In the genomic region with DNA sequence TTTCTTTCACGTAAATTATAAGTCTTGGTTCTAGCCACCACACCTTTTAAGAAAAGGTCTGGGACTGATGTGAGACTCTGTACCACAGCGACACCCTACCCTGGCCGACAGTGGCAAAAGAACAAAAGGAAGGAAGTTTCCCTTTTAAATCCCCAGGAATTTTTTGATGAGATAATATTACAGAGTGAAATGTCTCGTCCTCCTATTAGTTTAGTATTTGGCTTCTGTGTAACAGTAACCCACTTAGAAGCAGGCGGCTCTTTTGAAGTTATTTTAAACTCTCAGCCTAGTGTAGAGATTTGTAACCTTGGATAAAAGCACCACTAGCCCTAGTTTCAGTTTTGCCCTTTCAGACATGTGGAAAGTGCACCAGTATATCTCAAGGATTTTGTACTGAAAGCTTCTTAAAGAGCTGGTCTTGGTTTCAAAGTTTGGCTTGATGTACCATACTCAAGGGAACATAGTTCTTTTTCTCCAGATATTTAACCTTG, we compare ENCODE assay signal across 11 cellular contexts.
A peak's percentile ranks its signal among the peaks of the same experiment; 100 is the strongest.
DNase-seq lines count a peak whose midpoint lies in the region; ATAC-seq, FAIRE-seq and TF ChIP-seq lines count a peak whose summit lies in the region.
"Had no signal": no experiment of that assay in that cellular context is flagged by ENCODE, and none has a peak within 500 bp of the region (broad histone marks: within the 10 kb centered on the region; RNA-seq: fewer than 3 reads in every experiment).

No MANE protein-coding gene starts in this region.

- no peaks in the 10 kb centered on the region for H3K36me3 ChIP-seq in HEK293 (ENCODE audit: control insufficient read depth in 2 of 2, insufficient read depth in 1 of 2, low read length in 2 of 2)
- H3K36me3 ChIP-seq in breast epithelium: no peaks in the 10 kb centered on the region
- H3K36me3 ChIP-seq in keratinocyte (ENCODE audit: control insufficient read depth in 2 of 2, extremely low read depth in 1 of 2, insufficient read depth in 2 of 2, low read length in 2 of 2): no peaks in the 10 kb centered on the region
- no peaks in the 10 kb centered on the region for H3K36me3 ChIP-seq in skeletal muscle satellite cell (ENCODE audit: insufficient read depth, low read length)

- H3K4me3 ChIP-seq in HEK293 (ENCODE audit: low read depth, low read length): no peak overlapping the region
- peak overlapping the region; percentile 16 to 52 (median 34) for H3K4me3 ChIP-seq in breast epithelium
- peak overlapping the region in 2 of 3 experiments; percentile 24 to 40 for H3K4me3 ChIP-seq in keratinocyte (ENCODE audit: control insufficient read depth in 2 of 3, extremely low read depth in 1 of 3, insufficient read depth in 2 of 3, low read depth in 1 of 3, low read length in 3 of 3)
- peak overlapping the region; percentile 58 for H3K4me3 ChIP-seq in skeletal muscle satellite cell (ENCODE audit: low read length)

- H3K4me2 ChIP-seq in keratinocyte (ENCODE audit: control insufficient read depth, extremely low read depth, insufficient read depth, low read depth, low read length) (peak overlapping the region; percentile 73), skeletal muscle satellite cell (ENCODE audit: low read length) (peak overlapping the region; percentile 82)

- H3K9me3 Mint-ChIP-seq in activated T-helper 17 cell treated with anti-CD3 and anti-CD28 coated beads, Interleukin-2, amount 50 U/mL, for 72 hours: no peaks in the 10 kb centered on the region
- H3K9me3 Mint-ChIP-seq: activated CD4-positive, alpha-beta memory T cell treated with anti-CD3 and anti-CD28 coated beads for 36 hours; stimulated activated naive CD8-positive, alpha-beta T cell treated with anti-CD3 and anti-CD28 coated beads, Interleukin-15, Interleukin-2, amounts not matched to agents 100 ng/mL and 50 ng/mL, for 24 hours had no signal

- no peak for TF ChIP-seq POLR2A in breast epithelium (IDR thresholded peaks at IDR 0.05)

- H3K9ac ChIP-seq in keratinocyte (ENCODE audit: control insufficient read depth, extremely low read depth, insufficient read depth, low read length): no peak overlapping the region
- peak overlapping the region; percentile 47 for H3K9ac ChIP-seq in skeletal muscle satellite cell (ENCODE audit: low read depth, low read length)

- no peak for ATAC-seq in GM21619 (IDR thresholded peaks at IDR 0.05; ENCODE audit: unreplicated experiment)
- ATAC-seq in activated T-helper 17 cell treated with anti-CD3 and anti-CD28 coated beads, Interleukin-2, amount 50 U/mL, for 72 hours (replicated peaks): no peak
- no peak for ATAC-seq in GM19023 (IDR thresholded peaks at IDR 0.05; ENCODE audit: unreplicated experiment)

- no peaks in the 10 kb centered on the region for H3K36me3 Mint-ChIP-seq in activated T-helper 17 cell treated with anti-CD3 and anti-CD28 coated beads, Interleukin-2, amount 50 U/mL, for 72 hours (ENCODE audit: low read depth)
- H3K36me3 Mint-ChIP-seq: activated CD4-positive, alpha-beta memory T cell treated with anti-CD3 and anti-CD28 coated beads for 36 hours had no signal

- peaks cover 27% of the 10 kb centered on the region for H3K27me3 Mint-ChIP-seq in activated T-helper 17 cell treated with anti-CD3 and anti-CD28 coated beads, Interleukin-2, amount 50 U/mL, for 72 hours

- H2AFZ ChIP-seq in keratinocyte (ENCODE audit: control insufficient read depth, low read length): no peak overlapping the region

- H3K27me3 ChIP-seq in breast epithelium (no peaks in the 10 kb centered on the region), keratinocyte (ENCODE audit: control insufficient read depth, extremely low read depth, insufficient read depth, low read length) (no peaks in the 10 kb centered on the region), skeletal muscle satellite cell (ENCODE audit: control insufficient read depth, insufficient read depth, low read length) (no peaks in the 10 kb centered on the region)

- dilution Hi-C loops in keratinocyte (cut with MboI; ENCODE audit: extremely low pct_ligation_motif_present, low sequenced_read_pairs): no loop called here

- POLR2A ChIA-PET in HEK293 (lab: Yijun Ruan, JAX): interaction anchor here (0.6 to 1.3 kb wide), 2 partner anchors 37 to 53 kb away, joined by 3 read pairs; no protein-coding TSS in a partner anchor

- H3K9me3 ChIP-seq in HEK293 (ENCODE audit: control insufficient read depth, insufficient read depth, low read depth, low read length): no peaks in the 10 kb centered on the region
- no peaks in the 10 kb centered on the region for H3K9me3 ChIP-seq in breast epithelium
- no peaks in the 10 kb centered on the region for H3K9me3 ChIP-seq in keratinocyte (ENCODE audit: control insufficient read depth, low read depth, low read length)
- no peaks in the 10 kb centered on the region for H3K9me3 ChIP-seq in skeletal muscle satellite cell (replicated peaks; ENCODE audit: low read length)

- CTCF ChIA-PET in HEK293 (lab: Yijun Ruan, JAX): interaction anchor here (0.5 kb wide), 1 partner anchor 123 kb away, joined by 3 read pairs; no protein-coding TSS in a partner anchor

- H3K27ac Mint-ChIP-seq in activated T-helper 17 cell treated with anti-CD3 and anti-CD28 coated beads, Interleukin-2, amount 50 U/mL, for 72 hours: no peak overlapping the region
- H3K27ac Mint-ChIP-seq: activated CD4-positive, alpha-beta memory T cell treated with anti-CD3 and anti-CD28 coated beads for 36 hours; stimulated activated naive CD8-positive, alpha-beta T cell treated with anti-CD3 and anti-CD28 coated beads, Interleukin-15, Interleukin-2, amounts not matched to agents 100 ng/mL and 50 ng/mL, for 24 hours had no signal

- peaks cover 1% of the 10 kb centered on the region for H3K79me2 ChIP-seq in keratinocyte (ENCODE audit: control insufficient read depth, insufficient read depth, low read length)

- DNase-seq in breast epithelium (ENCODE audit: low spot score in 2 of 2) (no peak), keratinocyte (ENCODE audit: low read depth, low spot score) (no peak), globus pallidus (ENCODE audit: low spot score) (no peak)
- DNase-seq: activated CD4-positive, alpha-beta memory T cell treated with anti-CD3 and anti-CD28 coated beads for 36 hours had no signal

- intact Hi-C loops in breast epithelium (cut with DNase I; ENCODE audit: low total_unique reads): no loop called here

- no peak overlapping the region for H3K4me3 Mint-ChIP-seq in activated T-helper 17 cell treated with anti-CD3 and anti-CD28 coated beads, Interleukin-2, amount 50 U/mL, for 72 hours
- H3K4me3 Mint-ChIP-seq: activated CD4-positive, alpha-beta memory T cell treated with anti-CD3 and anti-CD28 coated beads for 36 hours; stimulated activated naive CD8-positive, alpha-beta T cell treated with anti-CD3 and anti-CD28 coated beads, Interleukin-15, Interleukin-2, amounts not matched to agents 100 ng/mL and 50 ng/mL, for 24 hours had no signal

- H3K9me1 ChIP-seq in keratinocyte (ENCODE audit: control insufficient read depth, extremely low read depth, insufficient read depth, low read length): peaks cover 3% of the 10 kb centered on the region

- H3K4me1 ChIP-seq in HEK293 (ENCODE audit: control insufficient read depth, insufficient read depth, low read length) (peaks cover 26% of the 10 kb centered on the region), breast epithelium (no peaks in the 10 kb centered on the region), keratinocyte (ENCODE audit: control insufficient read depth, extremely low read depth, insufficient read depth, low read length) (peaks cover 28% of the 10 kb centered on the region), skeletal muscle satellite cell (ENCODE audit: control insufficient read depth, insufficient read depth, low read length) (peaks cover 36% of the 10 kb centered on the region)

- no peaks in the 10 kb centered on the region for H3K4me1 Mint-ChIP-seq in activated T-helper 17 cell treated with anti-CD3 and anti-CD28 coated beads, Interleukin-2, amount 50 U/mL, for 72 hours

- peak; percentile 9 for FAIRE-seq in keratinocyte (lab: Jason Lieb, UNC)
- FAIRE-seq: colon had no signal

- no peaks in the 10 kb centered on the region for H4K20me1 ChIP-seq in keratinocyte (ENCODE audit: control insufficient read depth, extremely low read depth, insufficient read depth, low read length)

- no peak for TF ChIP-seq CTCF in HEK293 (tag by site-specific recombination; IDR thresholded peaks at IDR 0.05)
- TF ChIP-seq CTCF in breast epithelium (IDR thresholded peaks at IDR 0.05): no peak
- no peak for TF ChIP-seq CTCF in keratinocyte (optimal IDR thresholded peaks at IDR 0.05 in 1 of 3, IDR thresholded peaks at IDR 0.05 in 1 of 3, conservative IDR thresholded peaks at IDR 0.05 in 1 of 3; ENCODE audit: extremely low read depth in 1 of 3, insufficient read depth in 2 of 3, low read length in 3 of 3)

- H3K27ac ChIP-seq in HEK293 (ENCODE audit: extremely low read depth, low read depth, low read length) (no peak overlapping the region), breast epithelium (peak overlapping the region in 1 of 2 donors; percentile 1), keratinocyte (ENCODE audit: control insufficient read depth, insufficient read depth, low read length) (peak overlapping the region; percentile 11)

TF ChIP-seq in HEK293, 187 proteins besides CTCF, POLR2A, EP300 and RAD21 (continues in another document):
- TF ChIP-seq ZNF529 (tag by site-specific recombination; IDR thresholded peaks at IDR 0.05; ENCODE audit: insufficient replicate concordance) (no peak), ZNF664 (tag by site-specific recombination; IDR thresholded peaks at IDR 0.05) (peak; percentile 98), KLF1 (tag by site-specific recombination; IDR thresholded peaks at IDR 0.05) (no peak), ZNF561 (tag by site-specific recombination; IDR thresholded peaks at IDR 0.05; ENCODE audit: borderline replicate concordance) (0 out of 2 replicates have a peak, but pooled peaks have one; percentile 41), MZF1 (tag by site-specific recombination; IDR thresholded peaks at IDR 0.05; ENCODE audit: borderline replicate concordance) (peak; percentile 83; the same call in 1 of the 2 replicates), KLF7 (tag by site-specific recombination; IDR thresholded peaks at IDR 0.05; ENCODE audit: borderline replicate concordance) (no peak), OSR2 (tag by site-specific recombination; IDR thresholded peaks at IDR 0.05) (peak; percentile 56), KLF10 (tag by site-specific recombination; IDR thresholded peaks at IDR 0.05) (no peak), ZNF24 (tag by site-specific recombination; IDR thresholded peaks at IDR 0.05) (no peak), ZBTB20 (tag by site-specific recombination; IDR thresholded peaks at IDR 0.05) (no peak)
- TF ChIP-seq, protein P1, sequence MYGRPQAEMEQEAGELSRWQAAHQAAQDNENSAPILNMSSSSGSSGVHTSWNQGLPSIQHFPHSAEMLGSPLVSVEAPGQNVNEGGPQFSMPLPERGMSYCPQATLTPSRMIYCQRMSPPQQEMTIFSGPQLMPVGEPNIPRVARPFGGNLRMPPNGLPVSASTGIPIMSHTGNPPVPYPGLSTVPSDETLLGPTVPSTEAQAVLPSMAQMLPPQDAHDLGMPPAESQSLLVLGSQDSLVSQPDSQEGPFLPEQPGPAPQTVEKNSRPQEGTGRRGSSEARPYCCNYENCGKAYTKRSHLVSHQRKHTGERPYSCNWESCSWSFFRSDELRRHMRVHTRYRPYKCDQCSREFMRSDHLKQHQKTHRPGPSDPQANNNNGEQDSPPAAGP (tag by site-specific recombination; IDR thresholded peaks at IDR 0.05): no peak
